Comparison of ENCODE assay signal across 21 cellular contexts in the genomic region with DNA sequence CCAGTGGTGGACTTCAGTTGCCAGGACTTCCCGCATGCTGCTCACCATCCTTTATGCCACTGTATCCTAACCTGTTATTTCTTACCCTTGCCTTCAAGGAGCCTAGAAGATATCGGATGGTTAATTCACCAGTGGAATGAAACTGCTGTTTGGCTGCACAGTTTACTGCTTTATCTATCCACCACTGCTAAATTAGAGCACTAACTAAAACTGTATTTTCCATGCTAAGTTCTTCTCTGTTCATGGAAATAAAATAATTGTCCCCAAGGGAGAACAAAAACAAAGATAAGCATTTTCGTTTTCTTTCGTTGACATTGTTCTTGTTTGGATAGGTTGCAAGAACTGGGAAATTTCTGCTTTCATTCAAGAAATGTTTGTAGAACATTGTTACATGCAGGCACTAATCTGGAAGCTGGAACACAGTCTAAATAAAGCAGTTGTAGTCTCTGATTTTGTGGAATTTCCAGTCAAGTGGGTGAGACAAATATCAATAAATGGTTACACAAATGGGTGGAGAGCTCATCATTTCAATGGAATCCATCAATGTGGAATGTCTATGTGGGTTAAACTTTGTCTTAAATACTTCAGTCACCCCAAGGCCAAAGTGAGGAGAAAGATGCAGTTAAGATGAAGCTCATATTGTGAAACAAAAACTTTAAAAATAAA. TPM values are rescaled to one million over a fixed set of nuclear protein-coding genes. Genes with fewer than 3 reads are reported as not detected.
DNase-seq lines count a peak whose midpoint lies in the region; ATAC-seq and TF ChIP-seq lines count a peak whose summit lies in the region.
"Had no signal": no experiment of that assay in that cellular context is flagged by ENCODE, and none has a peak within 500 bp of the region (broad histone marks: within the 10 kb centered on the region; RNA-seq: fewer than 3 reads in every experiment).

No MANE protein-coding gene starts in this region.

- H3K9ac ChIP-seq in adipocyte (ENCODE audit: low read length) (peak overlapping the region; percentile 55), subcutaneous abdominal adipose tissue (ENCODE audit: low read length in 5 of 5) (no peak overlapping the region)

- ATAC-seq in heart right ventricle (peak in 4 of 8 donors; percentile 26 to 67 (median 48)), GM21360 (IDR thresholded peaks at IDR 0.05; ENCODE audit: unreplicated experiment) (no peak)
- ATAC-seq: gastroesophageal sphincter had no signal

- WGBS in heart right ventricle, 2 donors, result 45 to 51% methylated on average over 4 of the region's 4 CpGs

- H3K27me3 ChIP-seq in adipocyte (replicated peaks; ENCODE audit: control insufficient read depth, insufficient read depth, low read length) (no peaks in the 10 kb centered on the region), heart right ventricle (no peaks in the 10 kb centered on the region), subcutaneous abdominal adipose tissue (ENCODE audit: control insufficient read depth in 5 of 5, insufficient read depth in 4 of 5, low read length in 5 of 5) (no peaks in the 10 kb centered on the region)
- H3K27me3 ChIP-seq: breast epithelium, gastroesophageal sphincter, suprapubic skin had no signal

- no peaks in the 10 kb centered on the region for H3K36me3 Mint-ChIP-seq in activated CD4-positive, alpha-beta T cell treated with anti-CD3 and anti-CD28 coated beads, Interleukin-2, amount 10 ng/mL, durations not matched to agents 24 days and 14 days (ENCODE audit: low read depth)

- no peak for TF ChIP-seq CTCF in heart right ventricle (IDR thresholded peaks at IDR 0.05)

- peaks cover 11% of the 10 kb centered on the region for H3K4me1 Mint-ChIP-seq in activated CD4-positive, alpha-beta T cell treated with anti-CD3 and anti-CD28 coated beads, Interleukin-2, amount 10 ng/mL, durations not matched to agents 24 days and 14 days

- H3K27ac ChIP-seq in heart right ventricle (peak overlapping the region in 6 of 10 donors; percentile 21 to 83 (median 31)), subcutaneous abdominal adipose tissue (ENCODE audit: low read depth, low read length) (peak overlapping the region; percentile 26)
- H3K27ac ChIP-seq: 22Rv1, gastroesophageal sphincter, suprapubic skin had no signal

- H3K4me3 ChIP-seq in adipocyte (ENCODE audit: low read length) (peak overlapping the region; percentile 42), heart right ventricle (no peak overlapping the region), subcutaneous abdominal adipose tissue (ENCODE audit: low read depth in 1 of 5, low read length in 5 of 5) (no peak overlapping the region)
- H3K4me3 ChIP-seq: breast epithelium, gastroesophageal sphincter, suprapubic skin had no signal

- no peak overlapping the region for H3K4me3 Mint-ChIP-seq in activated CD4-positive, alpha-beta T cell treated with anti-CD3 and anti-CD28 coated beads, Interleukin-2, amount 10 ng/mL, durations not matched to agents 24 days and 14 days
- H3K4me3 Mint-ChIP-seq: nephron progenitor cell had no signal

- H3K27me3 Mint-ChIP-seq in activated CD4-positive, alpha-beta T cell treated with anti-CD3 and anti-CD28 coated beads, Interleukin-2, amount 10 ng/mL, durations not matched to agents 24 days and 14 days, result no peaks in the 10 kb centered on the region

- H3K9me3 ChIP-seq in adipocyte (ENCODE audit: control insufficient read depth, low read length) (no peaks in the 10 kb centered on the region), heart right ventricle (no peaks in the 10 kb centered on the region), subcutaneous abdominal adipose tissue (ENCODE audit: control insufficient read depth in 5 of 5, low read length in 5 of 5) (no peaks in the 10 kb centered on the region)
- H3K9me3 ChIP-seq: breast epithelium, gastroesophageal sphincter, suprapubic skin had no signal

- H3K4me1 ChIP-seq in adipocyte (ENCODE audit: control insufficient read depth, insufficient read depth, low read length) (peaks cover 46% of the 10 kb centered on the region), heart right ventricle (peaks cover 0 to 63% (median 39%) of the 10 kb centered on the region in 9 donors), subcutaneous abdominal adipose tissue (ENCODE audit: control insufficient read depth in 5 of 5, insufficient read depth in 5 of 5, low read length in 5 of 5) (peaks cover 0 to 24% (median 13%) of the 10 kb centered on the region in 5 donors)
- H3K4me1 ChIP-seq: breast epithelium had no signal

- no peaks in the 10 kb centered on the region for H3K9me3 Mint-ChIP-seq in activated CD4-positive, alpha-beta T cell treated with anti-CD3 and anti-CD28 coated beads, Interleukin-2, amount 10 ng/mL, durations not matched to agents 24 days and 14 days
- H3K9me3 Mint-ChIP-seq: nephron progenitor cell had no signal

- intact Hi-C loops in activated CD4-positive, alpha-beta T cell treated with anti-CD3 and anti-CD28 coated beads, Interleukin-2, amount 10 ng/mL, durations not matched to agents 24 days and 14 days (cut with micrococcal nuclease), result loop anchor here (10.0 kb wide), 1 partner anchor 400 kb away; no protein-coding TSS in a partner anchor
- intact Hi-C loops in heart right ventricle (cut with DNase I), result loop anchor here in 5 of 10 donors (5.0 to 10.0 kb wide), 5 partner anchors 130 to 403 kb away; partner anchors contain the start of genes CXCL1 (in 3 of the 5) and CXCL3 (in 1 of the 5)

- H3K27ac Mint-ChIP-seq in activated CD4-positive, alpha-beta T cell treated with anti-CD3 and anti-CD28 coated beads, Interleukin-2, amount 10 ng/mL, durations not matched to agents 24 days and 14 days, result peak overlapping the region; percentile 14
- H3K27ac Mint-ChIP-seq: nephron progenitor cell had no signal

- DNase-seq in activated CD4-positive, alpha-beta T cell treated with anti-CD3 and anti-CD28 coated beads, Interleukin-2, amount 10 ng/mL, durations not matched to agents 24 days and 14 days, result no peak
- no peak for DNase-seq in activated CD4-positive, alpha-beta T cell treated with anti-CD3 and anti-CD28 coated beads for 4 hours
- DNase-seq in adipocyte (ENCODE audit: low read depth) (peak; percentile 53), heart right ventricle (no peak), OCI-M1 (lab: John Stamatoyannopoulos, UW) (no peak), NCI-H2029 (lab: John Stamatoyannopoulos, UW) (no peak)
- DNase-seq: activated CD4-positive, alpha-beta T cell treated with anti-CD3 and anti-CD28 coated beads for 48 hours; activated naive CD4-positive, alpha-beta T cell treated with anti-CD3 and anti-CD28 coated beads, Interleukin-2, amount 50 U/mL, for 16 hours; effector CD8-positive, alpha-beta T cell; NCI-H2107; nephron progenitor cell; retina; SHP77 treated with DMSO at 0.1 percent for 48 hours; stimulated activated CD4-positive, alpha-beta T cell treated with anti-CD3 and anti-CD28 coated beads, Interleukin-2, amount 100 ng/mL, for 48 hours had no signal

- no peaks in the 10 kb centered on the region for H3K36me3 ChIP-seq in adipocyte (ENCODE audit: control insufficient read depth, insufficient read depth, low read length, severe bottlenecking)
- H3K36me3 ChIP-seq in heart right ventricle, result no peaks in the 10 kb centered on the region
- no peaks in the 10 kb centered on the region for H3K36me3 ChIP-seq in subcutaneous abdominal adipose tissue (ENCODE audit: control insufficient read depth in 5 of 5, insufficient read depth in 5 of 5, low read length in 5 of 5)
- H3K36me3 ChIP-seq: breast epithelium, gastroesophageal sphincter, suprapubic skin had no signal

RNA-seq across cellular contexts. Expression of gene CXCL8, which starts 5.8 kb away (rescaled TPM):
- 10.8 and 11.8 TPM in 2 replicates for total RNA-seq in activated CD4-positive, alpha-beta T cell treated with anti-CD3 and anti-CD28 coated beads, Interleukin-2, amount 10 ng/mL, durations not matched to agents 24 days and 14 days
- total RNA-seq in heart right ventricle, result 10 to 100 TPM in 2 of 10 donors, 1 to 10 TPM in 1, under 1 TPM in 6, not detected in 1; 0.23 to 19.3 (median 0.72) TPM
- under 1 TPM; 0.64 to 0.80 TPM for polyA plus RNA-seq in heart right ventricle
- total RNA-seq: G401 had no signal
